ENCODE assay signal across 17 cellular contexts in the genomic region with DNA sequence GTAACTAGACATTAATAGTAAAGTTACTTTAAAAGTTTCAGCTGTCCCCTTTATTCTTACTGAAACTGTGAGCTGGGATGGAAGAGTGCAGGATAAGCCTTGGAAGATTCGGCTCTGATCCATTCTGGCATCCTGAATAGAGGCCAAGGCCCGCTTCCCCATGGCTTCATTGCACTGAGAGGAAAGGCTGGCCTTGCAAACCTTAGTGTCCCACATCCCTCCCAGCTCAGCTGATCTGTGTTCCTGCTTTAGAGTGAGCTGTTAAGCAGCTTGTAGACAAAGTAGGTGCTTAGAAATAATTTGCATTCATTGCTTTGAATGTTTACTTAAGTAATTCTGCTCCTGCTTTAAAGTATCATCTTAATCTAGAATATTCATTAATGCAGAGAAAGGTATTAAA.
DNase-seq lines count a peak whose midpoint lies in the region; FAIRE-seq and TF ChIP-seq lines count a peak whose summit lies in the region.
"Had no signal": no experiment of that assay in that cellular context is flagged by ENCODE, and none has a peak within 500 bp of the region (broad histone marks: within the 10 kb centered on the region; RNA-seq: fewer than 3 reads in every experiment).

No MANE protein-coding gene starts in this region.

- in situ Hi-C loops in G401 (cut with HindIII; ENCODE audit: low sequenced_read_pairs) = no loop called here

- no peak overlapping the region for H3K27ac ChIP-seq in endodermal cell (ENCODE audit: low read depth, low read length)
- H3K27ac ChIP-seq: A549, C4-2B, GM23248 had no signal

- peak; percentile 22 for DNase-seq in D721Med (ENCODE audit: insufficient read length, low spot score)
- peak; percentile 8 for DNase-seq in G401 (ENCODE audit: low spot score)
- peak; percentile 75 for DNase-seq in NCI-H69 (lab: John Stamatoyannopoulos, UW)
- peak; percentile 34 for DNase-seq in medulla oblongata (ENCODE audit: extremely low spot score)
- no peak for DNase-seq in activated CD8-positive, alpha-beta memory T cell treated with anti-CD3 and anti-CD28 coated beads for 24 hours
- DNase-seq in endodermal cell = no peak
- no peak for DNase-seq in activated effector memory CD4-positive, alpha-beta T cell treated with Interleukin-2 at 50 U/mL for 16 hours
- DNase-seq: BE2C; CD4-positive, alpha-beta memory T cell; DMS53; GM23248; HCEC 1CT; HFFc6 had no signal

- no peak overlapping the region for H3K4me3 Mint-ChIP-seq in endodermal cell
- H3K4me3 Mint-ChIP-seq: CD4-positive, alpha-beta memory T cell; HFFc6 had no signal

- no peaks in the 10 kb centered on the region for H3K36me3 Mint-ChIP-seq in endodermal cell (ENCODE audit: low read depth)

- no peak overlapping the region for H3K9ac ChIP-seq in endodermal cell (ENCODE audit: extremely low read depth, low read length, poor library complexity, severe bottlenecking)
- H3K9ac ChIP-seq: GM23248 had no signal

- H3K27ac Mint-ChIP-seq in endodermal cell = no peak overlapping the region
- H3K27ac Mint-ChIP-seq: CD4-positive, alpha-beta memory T cell; HFFc6 had no signal

- no peak overlapping the region for H3K4me3 ChIP-seq in endodermal cell (ENCODE audit: low read length)
- H3K4me3 ChIP-seq: A549, GM23248 had no signal

- H3K36me3 ChIP-seq in endodermal cell (ENCODE audit: control insufficient read depth, insufficient read depth, low read length) = no peaks in the 10 kb centered on the region
- H3K36me3 ChIP-seq: BE2C had no signal

- H3K9me3 ChIP-seq in endodermal cell (ENCODE audit: control insufficient read depth, low read length) = no peaks in the 10 kb centered on the region
- H3K9me3 ChIP-seq: A549, BE2C had no signal

- 83 to 88% methylated on average over 1 to 2 of the region's 2 CpGs for WGBS in endodermal cell (ENCODE audit: insufficient coverage in 1 of 2, insufficient read length in 1 of 2), 2 experiments

- H3K4me1 ChIP-seq in endodermal cell (ENCODE audit: control insufficient read depth, insufficient read depth, low read length) = peaks cover 3% of the 10 kb centered on the region
- H3K4me1 ChIP-seq: A549, BE2C had no signal

- no peak for FAIRE-seq in D721Med (lab: Jason Lieb, UNC)
- FAIRE-seq: A549, HepG2, HTR-8/SVneo had no signal

- H3K27me3 ChIP-seq in endodermal cell (ENCODE audit: control insufficient read depth, insufficient read depth, low read length, poor library complexity, severe bottlenecking) = no peaks in the 10 kb centered on the region
- H3K27me3 ChIP-seq: BE2C had no signal

- peaks cover 13% of the 10 kb centered on the region for H3K4me1 Mint-ChIP-seq in endodermal cell

- H3K9me3 Mint-ChIP-seq in endodermal cell = no peaks in the 10 kb centered on the region
- H3K9me3 Mint-ChIP-seq: CD4-positive, alpha-beta memory T cell; HFFc6 had no signal

- no peaks in the 10 kb centered on the region for H3K27me3 Mint-ChIP-seq in endodermal cell (ENCODE audit: insufficient read depth)
- H3K27me3 Mint-ChIP-seq: CD4-positive, alpha-beta memory T cell had no signal

- TF ChIP-seq CTCF in D721Med (IDR thresholded peaks at IDR 0.05; ENCODE audit: insufficient read depth, missing control alignments) = no peak
- no peak for TF ChIP-seq CTCF in endodermal cell (conservative IDR thresholded peaks at IDR 0.05)

Comparison
In these comparisons a context has a peak if more than half of its experiments do, and no peak if none do; other contexts are left out.
1. DNase-seq: peak in D721Med (single experiment), G401 (single experiment), NCI-H69 (single experiment) and medulla oblongata (single experiment); none in activated CD8-positive, alpha-beta memory T cell treated with anti-CD3 and anti-CD28 coated beads for 24 hours (single experiment), endodermal cell (single experiment) and activated effector memory CD4-positive, alpha-beta T cell treated with Interleukin-2 at 50 U/mL for 16 hours (single experiment).